ENCODE assay signal across 8 cellular contexts in the genomic region with DNA sequence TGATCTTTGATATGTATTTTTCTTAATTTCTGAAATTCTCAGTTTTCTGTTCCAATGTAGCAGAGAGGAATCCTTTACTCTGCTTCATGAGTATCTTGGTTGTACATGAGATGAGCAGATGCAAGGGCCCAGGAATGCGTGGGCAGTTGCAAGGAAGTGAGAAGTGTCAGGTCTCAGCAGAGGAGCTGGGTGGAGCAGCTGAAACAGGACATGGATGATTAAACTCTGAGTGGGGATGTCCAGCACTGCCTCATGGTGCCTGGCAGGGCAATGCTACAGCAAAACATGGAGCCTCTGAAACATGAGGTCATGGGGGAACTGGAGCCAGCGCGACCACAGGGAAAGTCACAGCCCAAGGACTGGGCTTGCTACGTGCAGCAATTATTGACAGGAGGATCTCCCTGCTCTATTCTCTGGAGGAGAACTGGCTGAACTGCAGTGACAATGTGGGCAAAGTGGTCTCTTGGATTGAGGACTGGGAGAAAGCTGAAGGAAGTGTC.
DNase-seq lines count a peak whose midpoint lies in the region; ATAC-seq and TF ChIP-seq lines count a peak whose summit lies in the region.

No MANE protein-coding gene starts in this region.

- ATAC-seq in GM21423 (IDR thresholded peaks at IDR 0.05; ENCODE audit: unreplicated experiment): peak; percentile 84

- in situ Hi-C loops in brain microvascular endothelial cell (cut with HindIII; ENCODE audit: low pct_ligation_motif_present, low sequenced_read_pairs): no loop called here

- DNase-seq in GM10248 (ENCODE audit: extremely low spot score) (peak; percentile 68), HK-2 (ENCODE audit: unreplicated experiment) (peak; percentile 80), brain microvascular endothelial cell (peak; percentile 83), non-pigmented ciliary epithelial cell (ENCODE audit: low read depth) (peak; percentile 55), SW480 (ENCODE audit: low spot score) (no peak)
- DNase-seq in effector CD4-positive, alpha-beta T cell: no peak
- no peak for DNase-seq in activated CD8-positive, alpha-beta memory T cell treated with anti-CD3 and anti-CD28 coated beads for 24 hours

- H3K36me3 ChIP-seq in brain microvascular endothelial cell (replicated peaks): no peaks in the 10 kb centered on the region

- H3K4me3 ChIP-seq in brain microvascular endothelial cell (ENCODE audit: low read depth, low read length): no peak overlapping the region

- no peaks in the 10 kb centered on the region for H3K27me3 ChIP-seq in brain microvascular endothelial cell (replicated peaks)

- no peak for TF ChIP-seq CTCF in GM10248 (IDR thresholded peaks at IDR 0.05; ENCODE audit: control extremely low read depth, extremely low read depth, low read depth, missing control alignments)
- TF ChIP-seq CTCF in brain microvascular endothelial cell (IDR thresholded peaks at IDR 0.05; ENCODE audit: low read depth, low read length, missing control alignments): no peak

- CTCF ChIA-PET in GM10248 (lab: Yijun Ruan, JAX): interaction anchor here (1.3 to 1.4 kb wide), 2 partner anchors 30 to 73 kb away, joined by 3 to 6 read pairs; no protein-coding TSS in a partner anchor

- no peak overlapping the region for H3K27ac ChIP-seq in brain microvascular endothelial cell

- POLR2A ChIA-PET in GM10248 (lab: Yijun Ruan, JAX): no interaction called here

Comparison
In these comparisons a context has a peak if more than half of its experiments do, and no peak if none do; other contexts are left out.
1. DNase-seq: peak in GM10248 (single experiment), HK-2 (single experiment), brain microvascular endothelial cell (single experiment) and non-pigmented ciliary epithelial cell (single experiment); none in effector CD4-positive, alpha-beta T cell (single experiment), SW480 (single experiment) and activated CD8-positive, alpha-beta memory T cell treated with anti-CD3 and anti-CD28 coated beads for 24 hours (single experiment).